ENCODE assay signal across 8 cellular contexts in the genomic region with DNA sequence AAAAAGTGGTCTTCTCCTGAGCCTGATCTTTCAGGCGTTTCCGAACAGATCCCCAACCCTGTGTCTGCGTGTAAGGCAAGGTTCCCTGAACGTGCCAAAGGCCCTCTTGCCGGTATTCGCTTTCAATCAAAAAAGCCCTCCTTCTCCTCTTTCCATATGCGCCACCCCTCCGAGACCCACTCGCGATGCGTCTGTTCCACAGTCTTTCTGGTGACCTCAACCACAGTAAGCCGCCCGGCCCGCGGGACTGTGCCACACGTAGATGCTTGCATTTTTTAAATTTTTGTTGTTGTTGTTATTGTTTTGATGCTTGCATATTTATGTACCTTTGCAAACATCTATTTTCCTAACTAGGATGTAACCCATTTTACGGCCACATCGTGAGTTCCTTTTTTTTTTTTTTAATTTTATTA. TPM values are rescaled to one million over a fixed set of nuclear protein-coding genes. Genes with fewer than 3 reads are reported as not detected.
DNase-seq lines count a peak whose midpoint lies in the region; ATAC-seq and TF ChIP-seq lines count a peak whose summit lies in the region.

No MANE protein-coding gene starts in this region.

- no peak for ATAC-seq in CD4-positive, CD25-positive, alpha-beta regulatory T cell (ENCODE audit: low read depth in 2 of 2)
- no peak for ATAC-seq in left colon

- H3K36me3 Mint-ChIP-seq in CD4-positive, CD25-positive, alpha-beta regulatory T cell: peaks cover 4% of the 10 kb centered on the region
- peaks cover 6% of the 10 kb centered on the region for H3K36me3 Mint-ChIP-seq in nephron (ENCODE audit: low read depth)

- no peak for DNase-seq in CD4-positive, CD25-positive, alpha-beta regulatory T cell
- DNase-seq in LNCaP clone FGC (ENCODE audit: low read depth) (no peak), GM13976 (ENCODE audit: low spot score) (no peak), H4 (ENCODE audit: low spot score) (no peak), left colon (no peak), DMS114 treated with DMSO at 0.1 percent for 48 hours (lab: John Stamatoyannopoulos, UW; ENCODE audit: unreplicated experiment) (no peak)
- no peak for DNase-seq in effector memory CD4-positive, alpha-beta T cell

- H3K27me3 Mint-ChIP-seq in CD4-positive, CD25-positive, alpha-beta regulatory T cell: no peaks in the 10 kb centered on the region
- no peaks in the 10 kb centered on the region for H3K27me3 Mint-ChIP-seq in nephron (ENCODE audit: low read depth)

- H3K4me1 Mint-ChIP-seq in CD4-positive, CD25-positive, alpha-beta regulatory T cell: peaks cover 5 to 28% (median 14%) of the 10 kb centered on the region in 4 donors
- H3K4me1 Mint-ChIP-seq in nephron: peaks cover 9% of the 10 kb centered on the region

- in situ Hi-C loops in GM13976 (cut with MboI; ENCODE audit: low sequenced_read_pairs, unreplicated experiment): no loop called here

- intact Hi-C loops in left colon (cut with DNase I, micrococcal nuclease): no loop called here

- peak overlapping the region; percentile 92 to 99 (median 98) for H3K27ac Mint-ChIP-seq in CD4-positive, CD25-positive, alpha-beta regulatory T cell
- H3K27ac Mint-ChIP-seq in nephron: peak overlapping the region; percentile 97 to 99 (median 99)

- H3K4me3 Mint-ChIP-seq in CD4-positive, CD25-positive, alpha-beta regulatory T cell: peak overlapping the region; percentile 91 to 97 (median 94)
- peak overlapping the region; percentile 91 to 93 (median 91) for H3K4me3 Mint-ChIP-seq in nephron

- TF ChIP-seq CTCF in LNCaP clone FGC (IDR thresholded peaks at IDR 0.05; ENCODE audit: control insufficient read depth, extremely low read depth, insufficient read depth): no peak
- no peak for TF ChIP-seq CTCF in nephron (IDR thresholded peaks at IDR 0.05; ENCODE audit: unreplicated experiment in 3 of 3)
- no peak for TF ChIP-seq CTCF in GM13976 (IDR thresholded peaks at IDR 0.05; ENCODE audit: borderline replicate concordance, control extremely low read depth, extremely low read depth, insufficient read depth, missing control alignments)

- H3K36me3 ChIP-seq in CD4-positive, CD25-positive, alpha-beta regulatory T cell (ENCODE audit: control insufficient read depth, insufficient read depth, low read length): no peaks in the 10 kb centered on the region
- no peaks in the 10 kb centered on the region for H3K36me3 ChIP-seq in effector memory CD4-positive, alpha-beta T cell (ENCODE audit: control insufficient read depth, insufficient read depth, low read length)

- H3K27me3 ChIP-seq in CD4-positive, CD25-positive, alpha-beta regulatory T cell (ENCODE audit: control insufficient read depth, insufficient read depth, low read length): no peaks in the 10 kb centered on the region
- H3K27me3 ChIP-seq in effector memory CD4-positive, alpha-beta T cell (replicated peaks; ENCODE audit: control insufficient read depth, insufficient read depth, low read length, poor library complexity, severe bottlenecking): no peaks in the 10 kb centered on the region

- peaks cover 14% of the 10 kb centered on the region for H3K4me1 ChIP-seq in CD4-positive, CD25-positive, alpha-beta regulatory T cell (ENCODE audit: control insufficient read depth, insufficient read depth, low read length, poor library complexity, severe bottlenecking)
- H3K4me1 ChIP-seq in effector memory CD4-positive, alpha-beta T cell (ENCODE audit: control insufficient read depth, insufficient read depth, low read length, poor library complexity, severe bottlenecking): no peaks in the 10 kb centered on the region

- H3K27ac ChIP-seq in CD4-positive, CD25-positive, alpha-beta regulatory T cell (ENCODE audit: insufficient read depth, low read length, poor library complexity, severe bottlenecking): peak overlapping the region; percentile 79
- peak overlapping the region; percentile 76 for H3K27ac ChIP-seq in effector memory CD4-positive, alpha-beta T cell (ENCODE audit: insufficient read depth, low read length, poor library complexity, severe bottlenecking)

- no peaks in the 10 kb centered on the region for H3K9me3 ChIP-seq in CD4-positive, CD25-positive, alpha-beta regulatory T cell (ENCODE audit: control insufficient read depth in 2 of 2, low read length in 2 of 2)
- no peaks in the 10 kb centered on the region for H3K9me3 ChIP-seq in effector memory CD4-positive, alpha-beta T cell (ENCODE audit: control insufficient read depth, low read length)

- H3K4me3 ChIP-seq in CD4-positive, CD25-positive, alpha-beta regulatory T cell (ENCODE audit: low read depth, low read length): peak overlapping the region; percentile 82
- H3K4me3 ChIP-seq in LNCaP clone FGC (ENCODE audit: low read depth, low read length): peak overlapping the region; percentile 90
- H3K4me3 ChIP-seq in effector memory CD4-positive, alpha-beta T cell (ENCODE audit: insufficient read depth, low read depth, low read length, poor library complexity, severe bottlenecking): peak overlapping the region; percentile 88

- H3K9me3 Mint-ChIP-seq in CD4-positive, CD25-positive, alpha-beta regulatory T cell: no peaks in the 10 kb centered on the region
- H3K9me3 Mint-ChIP-seq in nephron: no peaks in the 10 kb centered on the region

RNA-seq across cellular contexts. Expression of a gene that starts 0.6 kb away (rescaled TPM):
- 37.1 TPM for total RNA-seq in CD4-positive, CD25-positive, alpha-beta regulatory T cell
- polyA plus RNA-seq in CD4-positive, CD25-positive, alpha-beta regulatory T cell: 10 to 100 TPM; 41.4 to 56.1 (median 54.0) TPM
- 48.1 and 49.7 TPM in 2 replicates for total RNA-seq in H4 (2014; rRNA removed; shearing (Covaris generic))
- 10 to 100 TPM; 61.7 to 70.3 TPM for total RNA-seq in left colon

RNA-seq across cellular contexts. Expression of a gene that starts 30.1 kb away (rescaled TPM):
- total RNA-seq in CD4-positive, CD25-positive, alpha-beta regulatory T cell: 0.52 TPM
- polyA plus RNA-seq in CD4-positive, CD25-positive, alpha-beta regulatory T cell: under 1 TPM in 2 of 4 donors, not detected in 2; 0.09 to 0.12 TPM
- total RNA-seq in H4 (2014; rRNA removed; shearing (Covaris generic)): 7.8 and 9.2 TPM in 2 replicates
- 1 to 10 TPM; 2.9 to 4.2 TPM for total RNA-seq in left colon

RNA-seq across cellular contexts. Expression of a gene that starts 46.2 kb away (rescaled TPM):
- total RNA-seq in CD4-positive, CD25-positive, alpha-beta regulatory T cell: 2.2 TPM
- under 1 TPM in 1 of 4 donors, not detected in 3; 0.50 TPM for polyA plus RNA-seq in CD4-positive, CD25-positive, alpha-beta regulatory T cell
- total RNA-seq in H4 (2014; rRNA removed; shearing (Covaris generic)): 2.3 and 2.4 TPM in 2 replicates
- 1 to 10 TPM; 1.9 to 2.3 TPM for total RNA-seq in left colon
